8 cellular contexts compared by ENCODE assay signal in the genomic region with DNA sequence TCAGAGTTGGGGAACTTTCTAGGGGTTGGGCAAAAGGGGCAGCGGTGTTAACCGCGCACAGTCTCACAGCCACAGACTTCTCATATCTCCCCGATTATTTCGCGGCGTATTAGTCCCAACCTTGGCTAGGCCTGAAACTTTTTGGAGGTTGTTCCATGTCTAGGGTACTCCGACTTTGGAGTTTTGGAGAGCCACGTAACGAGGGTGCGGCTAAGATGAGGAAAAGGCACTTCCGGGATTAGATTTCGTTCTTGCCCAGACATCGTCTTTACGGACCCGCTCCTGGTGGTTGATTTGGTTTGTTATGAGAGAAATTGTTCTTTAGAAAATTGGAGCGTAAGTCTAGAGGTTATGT.
DNase-seq lines count a peak whose midpoint lies in the region; ATAC-seq and TF ChIP-seq lines count a peak whose summit lies in the region.

No MANE protein-coding gene starts in this region.

- H2AFZ ChIP-seq in ACC112 (ENCODE audit: low read length, unreplicated experiment) (no peak overlapping the region), neuron (ENCODE audit: low read depth, low read length) (peak overlapping the region; percentile 14)

- peak in 3 of 5 donors; percentile 10 to 27 (median 19) for DNase-seq in T-helper 1 cell
- DNase-seq in epithelial cell of prostate (ENCODE audit: low read depth, low spot score) = peak; percentile 14
- DNase-seq in COLO668 (lab: John Stamatoyannopoulos, UW; ENCODE audit: unreplicated experiment) = no peak
- DNase-seq in stimulated activated CD4-positive, alpha-beta T cell treated with anti-CD3 and anti-CD28 coated beads, Interleukin-4, amount 100 ng/mL, for 1 hour = no peak

- H3K27ac ChIP-seq in ACC112 (ENCODE audit: low read depth, low read length) = peak overlapping the region; percentile 86
- H3K27ac ChIP-seq in epithelial cell of prostate = peak overlapping the region; percentile 95

- H3K9me3 ChIP-seq in neuron (ENCODE audit: low read length) = no peaks in the 10 kb centered on the region

- H3K36me3 ChIP-seq in ACC112 (ENCODE audit: insufficient read depth, low read length) (no peaks in the 10 kb centered on the region), neuron (ENCODE audit: insufficient read depth, low read length) (no peaks in the 10 kb centered on the region)

- peaks cover 31% of the 10 kb centered on the region for H3K4me1 ChIP-seq in ACC112 (ENCODE audit: control insufficient read depth, insufficient read depth, low read length, unreplicated experiment)
- H3K4me1 ChIP-seq in neuron (ENCODE audit: insufficient read depth, low read length) = peaks cover 44% of the 10 kb centered on the region

- H3K27me3 ChIP-seq in ACC112 (ENCODE audit: insufficient read depth, low read length) = no peaks in the 10 kb centered on the region
- H3K27me3 ChIP-seq in neuron (ENCODE audit: insufficient read depth, low read length) = no peaks in the 10 kb centered on the region

- no peak for TF ChIP-seq CTCF in GM12875 (IDR thresholded peaks at IDR 0.05; ENCODE audit: borderline replicate concordance, insufficient read depth, low read depth, low read length)

- peak overlapping the region; percentile 94 for H3K4me3 ChIP-seq in ACC112 (ENCODE audit: low read depth, low read length)
- H3K4me3 ChIP-seq in GM12875 (ENCODE audit: low read depth, low read length) = peak overlapping the region; percentile 85
- peak overlapping the region; percentile 93 for H3K4me3 ChIP-seq in neuron (ENCODE audit: low read length)

- no peak for ATAC-seq in HG02623 (IDR thresholded peaks at IDR 0.05; ENCODE audit: unreplicated experiment)

- H3K79me2 ChIP-seq in ACC112 (ENCODE audit: control insufficient read depth, insufficient read depth, low read length, unreplicated experiment) = peaks cover 89% of the 10 kb centered on the region

Comparison
In these comparisons a context has a peak if more than half of its experiments do, and no peak if none do; other contexts are left out.
1. DNase-seq: peak in T-helper 1 cell (3 of 5) and epithelial cell of prostate (single experiment); none in COLO668 (single experiment) and stimulated activated CD4-positive, alpha-beta T cell treated with anti-CD3 and anti-CD28 coated beads, Interleukin-4, amount 100 ng/mL, for 1 hour (single experiment).
2. Peak in every context shown above with its lines, with median percentiles within 50 percentile points of each other: H3K4me3 ChIP-seq.